23 cellular contexts compared by ENCODE assay signal in genomic region chr9:7111413-7111812, GRCh38.
A peak's percentile ranks its signal among the peaks of the same experiment; 100 is the strongest.
DNase-seq lines count a peak whose midpoint lies in the region; ATAC-seq, FAIRE-seq and TF ChIP-seq lines count a peak whose summit lies in the region.
"Had no signal": no experiment of that assay in that cellular context is flagged by ENCODE, and none has a peak within 500 bp of the region (broad histone marks: within the 10 kb centered on the region; RNA-seq: fewer than 3 reads in every experiment).

No MANE protein-coding gene starts in this region.

- peaks cover 0 to 16% (median 4%) of the 10 kb centered on the region in 4 donors for H3K4me1 Mint-ChIP-seq in CD4-positive, CD25-positive, alpha-beta regulatory T cell
- no peaks in the 10 kb centered on the region for H3K4me1 Mint-ChIP-seq in CD8-positive, alpha-beta T cell (ENCODE audit: low read depth)

- H3K4me1 ChIP-seq in CD4-positive, CD25-positive, alpha-beta regulatory T cell (ENCODE audit: control insufficient read depth, insufficient read depth, low read length, poor library complexity, severe bottlenecking) = no peaks in the 10 kb centered on the region
- no peaks in the 10 kb centered on the region for H3K4me1 ChIP-seq in CD8-positive, alpha-beta T cell (ENCODE audit: insufficient read depth, low read length)
- H3K4me1 ChIP-seq: A549; BLaER1 treated with 17β-estradiol and CSF1 and Interleukin-3, amounts not matched to agents 10 nM and 100 nM; Caco-2 had no signal

- ATAC-seq in CD4-positive, CD25-positive, alpha-beta regulatory T cell (ENCODE audit: low read depth in 2 of 2) = no peak
- ATAC-seq in CD8-positive, alpha-beta T cell = no peak
- ATAC-seq in left colon = peak; percentile 53
- ATAC-seq: A549, HCT116 had no signal

- intact Hi-C loops in CD8-positive, alpha-beta T cell (cut with DNase I, micrococcal nuclease) = no loop called here
- intact Hi-C loops in left colon (cut with DNase I, micrococcal nuclease) = no loop called here

- H3K36me3 Mint-ChIP-seq in CD4-positive, CD25-positive, alpha-beta regulatory T cell = peaks cover 55% of the 10 kb centered on the region
- H3K36me3 Mint-ChIP-seq in CD8-positive, alpha-beta T cell = peaks cover 70% of the 10 kb centered on the region

- peak overlapping the region in 2 of 3 donors; percentile 20 to 72 for H3K27ac Mint-ChIP-seq in CD4-positive, CD25-positive, alpha-beta regulatory T cell
- H3K27ac Mint-ChIP-seq in CD8-positive, alpha-beta T cell = peak overlapping the region; percentile 24

- H3K27ac ChIP-seq in CD4-positive, CD25-positive, alpha-beta regulatory T cell (ENCODE audit: insufficient read depth, low read length, poor library complexity, severe bottlenecking) = no peak overlapping the region
- no peak overlapping the region for H3K27ac ChIP-seq in CD8-positive, alpha-beta T cell (ENCODE audit: low read depth, low read length)
- H3K27ac ChIP-seq: A549; BLaER1 treated with 17β-estradiol and CSF1 and Interleukin-3, amounts not matched to agents 10 nM and 100 nM; GM23248 had no signal

- TF ChIP-seq CTCF in CD8-positive, alpha-beta T cell (IDR thresholded peaks at IDR 0.05) = no peak
- no peak for TF ChIP-seq CTCF in NB4 (IDR thresholded peaks at IDR 0.05; ENCODE audit: low read depth, low read length)

- CTCF ChIA-PET in CD8-positive, alpha-beta T cell (lab: Charles Lee) = no interaction called here

- H3K36me3 ChIP-seq in CD4-positive, CD25-positive, alpha-beta regulatory T cell (ENCODE audit: control insufficient read depth, insufficient read depth, low read length) = peaks cover 33% of the 10 kb centered on the region
- no peaks in the 10 kb centered on the region for H3K36me3 ChIP-seq in CD8-positive, alpha-beta T cell (ENCODE audit: insufficient read depth, low read length)
- H3K36me3 ChIP-seq: BE2C had no signal

- H3K4me3 ChIP-seq in CD4-positive, CD25-positive, alpha-beta regulatory T cell (ENCODE audit: low read depth, low read length) = no peak overlapping the region
- H3K4me3 ChIP-seq in CD8-positive, alpha-beta T cell (ENCODE audit: low read depth, low read length) = no peak overlapping the region
- H3K4me3 ChIP-seq in NB4 (ENCODE audit: low read depth, low read length) = no peak overlapping the region
- H3K4me3 ChIP-seq: A549; BLaER1 treated with 17β-estradiol and CSF1 and Interleukin-3, amounts not matched to agents 10 nM and 100 nM; GM23248 had no signal

- no peaks in the 10 kb centered on the region for H3K9me3 ChIP-seq in CD4-positive, CD25-positive, alpha-beta regulatory T cell (ENCODE audit: control insufficient read depth in 2 of 2, low read length in 2 of 2)
- H3K9me3 ChIP-seq in CD8-positive, alpha-beta T cell (ENCODE audit: low read length) = no peaks in the 10 kb centered on the region
- H3K9me3 ChIP-seq: A549; BE2C; BLaER1 treated with 17β-estradiol and CSF1 and Interleukin-3, amounts not matched to agents 10 nM and 100 nM; Caco-2 had no signal

- no peak for FAIRE-seq in RCC 7860 (lab: Jason Lieb, UNC)
- FAIRE-seq: A549, G401.6, GM12892, H1 had no signal

- no peak for DNase-seq in CD4-positive, CD25-positive, alpha-beta regulatory T cell
- DNase-seq in CD8-positive, alpha-beta T cell = no peak
- DNase-seq in NB4 (ENCODE audit: low read depth) (peak; percentile 23), left colon (no peak), RCC 7860 (ENCODE audit: low spot score) (no peak), activated gamma-delta T cell (lab: John Stamatoyannopoulos, UW) (no peak), Kasumi-1 (lab: John Stamatoyannopoulos, UW) (no peak)
- DNase-seq in activated CD8-positive, alpha-beta memory T cell treated with anti-CD3 and anti-CD28 coated beads, Interleukin-2, amount 50 U/mL, for 4 hours = no peak
- DNase-seq: 8988T, ACHN, AML-193, BE2C, Caco-2, DMS153, DND-41, GM23248, H7 had no signal

- H3K4me3 Mint-ChIP-seq in CD4-positive, CD25-positive, alpha-beta regulatory T cell = no peak overlapping the region
- H3K4me3 Mint-ChIP-seq in CD8-positive, alpha-beta T cell = no peak overlapping the region

- no peaks in the 10 kb centered on the region for H3K27me3 Mint-ChIP-seq in CD4-positive, CD25-positive, alpha-beta regulatory T cell
- H3K27me3 Mint-ChIP-seq in CD8-positive, alpha-beta T cell (ENCODE audit: low read depth) = no peaks in the 10 kb centered on the region

- POLR2A ChIA-PET in CD8-positive, alpha-beta T cell (lab: Charles Lee) = no interaction called here

- no peak for TF ChIP-seq POLR2A in NB4 (IDR thresholded peaks at IDR 0.05; ENCODE audit: extremely low read depth, insufficient read length)

- H3K9me3 Mint-ChIP-seq in CD4-positive, CD25-positive, alpha-beta regulatory T cell = no peaks in the 10 kb centered on the region
- H3K9me3 Mint-ChIP-seq in CD8-positive, alpha-beta T cell = no peaks in the 10 kb centered on the region

- no peaks in the 10 kb centered on the region for H3K27me3 ChIP-seq in CD4-positive, CD25-positive, alpha-beta regulatory T cell (ENCODE audit: control insufficient read depth, insufficient read depth, low read length)
- no peaks in the 10 kb centered on the region for H3K27me3 ChIP-seq in CD8-positive, alpha-beta T cell (ENCODE audit: insufficient read depth, low read length)
- H3K27me3 ChIP-seq: BE2C; BLaER1 treated with 17β-estradiol and CSF1 and Interleukin-3, amounts not matched to agents 10 nM and 100 nM had no signal
